In genomic region chrX:10749113-10749512, GRCh38 we compare ENCODE assay signal across 27 cellular contexts.
A peak's percentile ranks its signal among the peaks of the same experiment; 100 is the strongest.
DNase-seq lines count a peak whose midpoint lies in the region; ATAC-seq and TF ChIP-seq lines count a peak whose summit lies in the region.
"Had no signal": no experiment of that assay in that cellular context is flagged by ENCODE, and none has a peak within 500 bp of the region (broad histone marks: within the 10 kb centered on the region; RNA-seq: fewer than 3 reads in every experiment).

No MANE protein-coding gene starts in this region.

- H2BK120ac ChIP-seq in mesenchymal stem cell (ENCODE audit: low read depth, low read length): no peak overlapping the region

- ATAC-seq in foreskin keratinocyte: peak; percentile 75
- ATAC-seq: activated CD8-positive, alpha-beta T cell treated with anti-CD3 and anti-CD28 coated beads for 36 hours; left colon; sciatic nerve; T-helper 17 cell had no signal

- H4K20me1 ChIP-seq in GM23248 (ENCODE audit: insufficient read depth): no peaks in the 10 kb centered on the region
- H4K20me1 ChIP-seq in smooth muscle cell (ENCODE audit: low read depth): no peaks in the 10 kb centered on the region

- H3K4ac ChIP-seq in mesenchymal stem cell (ENCODE audit: low read depth in 1 of 2, low read length in 2 of 2): no peak overlapping the region

- H3K27me3 ChIP-seq in GM23248 (replicated peaks; ENCODE audit: insufficient read depth) (no peaks in the 10 kb centered on the region), foreskin keratinocyte (no peaks in the 10 kb centered on the region), smooth muscle cell (ENCODE audit: low read depth) (no peaks in the 10 kb centered on the region), mesenchymal stem cell (ENCODE audit: control insufficient read depth in 1 of 2, insufficient read depth in 1 of 2, low read length in 2 of 2) (no peaks in the 10 kb centered on the region)
- H3K27me3 ChIP-seq: neural progenitor cell, testis, vagina had no signal

- H4K8ac ChIP-seq in mesenchymal stem cell (ENCODE audit: low read length): no peak overlapping the region

- peaks cover 17% of the 10 kb centered on the region for H3K4me1 ChIP-seq in GM23248 (ENCODE audit: insufficient read depth)
- H3K4me1 ChIP-seq in foreskin keratinocyte: no peaks in the 10 kb centered on the region
- no peaks in the 10 kb centered on the region for H3K4me1 ChIP-seq in smooth muscle cell (ENCODE audit: low read depth)
- H3K4me1 ChIP-seq in mesenchymal stem cell (ENCODE audit: control insufficient read depth, insufficient read depth, low read depth, low read length): no peaks in the 10 kb centered on the region
- H3K4me1 ChIP-seq: HAP-1, prostate gland, testis, vagina had no signal

- H3K79me2 ChIP-seq in GM23248 (ENCODE audit: insufficient read depth): no peaks in the 10 kb centered on the region
- H3K79me2 ChIP-seq in smooth muscle cell (ENCODE audit: low read depth): no peaks in the 10 kb centered on the region

- in situ Hi-C loops in GM23248 (cut with MboI): loop anchor here (25.0 kb wide), 2 partner anchors 338 to 562 kb away; no protein-coding TSS in a partner anchor
- in situ Hi-C loops in G401 (cut with HindIII; ENCODE audit: low sequenced_read_pairs): no loop called here

- H2AFZ ChIP-seq in GM23248 (no peak overlapping the region), smooth muscle cell (ENCODE audit: low read depth) (no peak overlapping the region), mesenchymal stem cell (ENCODE audit: low read depth, low read length) (no peak overlapping the region)
- H2AFZ ChIP-seq: neural progenitor cell had no signal

- no peak overlapping the region for H2BK15ac ChIP-seq in mesenchymal stem cell (ENCODE audit: low read depth, poor library complexity, severe bottlenecking)

- no peak overlapping the region for H3K14ac ChIP-seq in mesenchymal stem cell (ENCODE audit: low read length in 2 of 2)

- peak overlapping the region; percentile 73 for H3K27ac ChIP-seq in GM23248
- no peak overlapping the region for H3K27ac ChIP-seq in foreskin keratinocyte
- H3K27ac ChIP-seq in smooth muscle cell (ENCODE audit: low read depth): peak overlapping the region; percentile 53
- H3K27ac ChIP-seq in mesenchymal stem cell (ENCODE audit: low read length, poor library complexity, severe bottlenecking): no peak overlapping the region
- H3K27ac ChIP-seq: dorsolateral prefrontal cortex, neural progenitor cell, prostate gland, testis, vagina had no signal

- no peak overlapping the region for H3K18ac ChIP-seq in mesenchymal stem cell (ENCODE audit: low read depth in 1 of 2, low read length in 2 of 2)

- H3K4me3 ChIP-seq in GM23248 (no peak overlapping the region), smooth muscle cell (no peak overlapping the region), mesenchymal stem cell (ENCODE audit: insufficient read depth in 1 of 2, low read depth in 1 of 2, low read length in 2 of 2) (no peak overlapping the region)
- H3K4me3 ChIP-seq: dorsolateral prefrontal cortex, HAP-1, neural progenitor cell, prostate gland, testis, vagina had no signal

- H2AK5ac ChIP-seq in mesenchymal stem cell (ENCODE audit: low read length, severe bottlenecking): no peak overlapping the region

- H2BK5ac ChIP-seq in mesenchymal stem cell (ENCODE audit: low read depth, low read length, poor library complexity, severe bottlenecking): no peak overlapping the region

- H3K9me3 ChIP-seq in GM23248 (ENCODE audit: low read depth) (no peaks in the 10 kb centered on the region), smooth muscle cell (replicated peaks; ENCODE audit: low read depth) (no peaks in the 10 kb centered on the region), mesenchymal stem cell (ENCODE audit: control insufficient read depth, low read length) (no peaks in the 10 kb centered on the region)
- H3K9me3 ChIP-seq: HAP-1, prostate gland, SK-N-SH, testis, vagina had no signal

- H3F3A ChIP-seq in GM23248 (ENCODE audit: insufficient read depth) (peaks cover 11% of the 10 kb centered on the region; the same call in 1 of the 2 replicates), smooth muscle cell (ENCODE audit: low read depth) (no peaks in the 10 kb centered on the region)

- peak; percentile 82 for DNase-seq in GM23248
- peak; percentile 17 for DNase-seq in T1000 (lab: John Stamatoyannopoulos, UW)
- DNase-seq in foreskin keratinocyte: peak; percentile 74 to 91
- no peak for DNase-seq in smooth muscle cell (lab: John Stamatoyannopoulos, UW; ENCODE audit: unreplicated experiment)
- no peak for DNase-seq in SKM-1 treated with dmso at 0.1 percent for 144 hours (lab: John Stamatoyannopoulos, UW; ENCODE audit: unreplicated experiment)
- no peak for DNase-seq in activated CD8-positive, alpha-beta memory T cell treated with anti-CD3 and anti-CD28 coated beads for 24 hours
- DNase-seq in G401 (ENCODE audit: low spot score): no peak
- no peak for DNase-seq in mesenchymal stem cell
- DNase-seq: activated CD8-positive, alpha-beta T cell treated with anti-CD3 and anti-CD28 coated beads for 36 hours; Calu3; cerebellar nuclear complex; DND-41; dorsolateral prefrontal cortex; head of caudate nucleus; KG1; left colon; NCI-H146; NCI-H446 treated with DMSO at 0.1 percent for 48 hours; SK-N-SH; stimulated activated naive CD4-positive, alpha-beta T cell; T-helper 17 cell; testis had no signal

- no peak for TF ChIP-seq CTCF in foreskin keratinocyte (conservative IDR thresholded peaks at IDR 0.05)
- TF ChIP-seq CTCF in smooth muscle cell (IDR thresholded peaks at IDR 0.05; ENCODE audit: borderline replicate concordance, insufficient read depth, poor library complexity, severe bottlenecking): no peak

- WGBS in GM23248 (ENCODE audit: low coverage in 1 of 2, low lambda C conversion rate in 2 of 2, missing lambda C conversion rate in 2 of 2), 2 experiments: 7 to 14% methylated on average over 3 of the region's 3 CpGs
- 40% methylated on average over 3 of the region's 3 CpGs for WGBS in smooth muscle cell (ENCODE audit: low lambda C conversion rate)
- WGBS in mesenchymal stem cell: 44% methylated on average over 3 of the region's 3 CpGs

- H3K36me3 ChIP-seq in GM23248 (ENCODE audit: low read depth) (no peaks in the 10 kb centered on the region), smooth muscle cell (ENCODE audit: low read depth) (no peaks in the 10 kb centered on the region), mesenchymal stem cell (ENCODE audit: control insufficient read depth in 1 of 2, insufficient read depth in 2 of 2, low read depth in 1 of 2, low read length in 2 of 2) (no peaks in the 10 kb centered on the region)
- H3K36me3 ChIP-seq: HAP-1, neural progenitor cell, prostate gland, vagina had no signal

- H3K9me2 ChIP-seq in GM23248 (ENCODE audit: insufficient read depth): no peaks in the 10 kb centered on the region
- H3K9me2 ChIP-seq: SK-N-SH had no signal

- 0 out of 2 replicates have a peak overlapping the region, but pooled peaks have one; percentile 18 for H3K9ac ChIP-seq in GM23248
- no peak overlapping the region for H3K9ac ChIP-seq in smooth muscle cell (ENCODE audit: low read depth)
- no peak overlapping the region for H3K9ac ChIP-seq in mesenchymal stem cell (ENCODE audit: low read length)
- H3K9ac ChIP-seq: neural progenitor cell, SK-N-SH had no signal

- H3K23ac ChIP-seq in mesenchymal stem cell (ENCODE audit: low read length in 2 of 2): no peak overlapping the region

- no peaks in the 10 kb centered on the region for H3K79me1 ChIP-seq in mesenchymal stem cell (replicated peaks; ENCODE audit: low read length, poor library complexity, severe bottlenecking)

- no peak overlapping the region for H2BK12ac ChIP-seq in mesenchymal stem cell (ENCODE audit: low read length in 2 of 2)

- H4K91ac ChIP-seq in mesenchymal stem cell (ENCODE audit: low read length): no peak overlapping the region

- H3K4me2 ChIP-seq in GM23248 (ENCODE audit: unreplicated experiment): no peak overlapping the region
- H3K4me2 ChIP-seq in smooth muscle cell: no peak overlapping the region
- H3K4me2 ChIP-seq in mesenchymal stem cell (ENCODE audit: low read length, poor library complexity, severe bottlenecking): no peak overlapping the region
- H3K4me2 ChIP-seq: neural progenitor cell, SK-N-SH had no signal

Comparison
In these comparisons a context has a peak if more than half of its experiments do, and no peak if none do; other contexts are left out.
1. DNase-seq: peak in GM23248 (single experiment), T1000 (single experiment) and foreskin keratinocyte (2 of 2); none in smooth muscle cell (single experiment), SKM-1 treated with dmso at 0.1 percent for 144 hours (single experiment), activated CD8-positive, alpha-beta memory T cell treated with anti-CD3 and anti-CD28 coated beads for 24 hours (single experiment), G401 (single experiment) and mesenchymal stem cell (single experiment).
2. H3K27ac ChIP-seq: peak in GM23248 (single experiment) and smooth muscle cell (single experiment); none in foreskin keratinocyte (single experiment) and mesenchymal stem cell (single experiment).